Comparison of ENCODE assay signal across 8 cellular contexts in the genomic region with DNA sequence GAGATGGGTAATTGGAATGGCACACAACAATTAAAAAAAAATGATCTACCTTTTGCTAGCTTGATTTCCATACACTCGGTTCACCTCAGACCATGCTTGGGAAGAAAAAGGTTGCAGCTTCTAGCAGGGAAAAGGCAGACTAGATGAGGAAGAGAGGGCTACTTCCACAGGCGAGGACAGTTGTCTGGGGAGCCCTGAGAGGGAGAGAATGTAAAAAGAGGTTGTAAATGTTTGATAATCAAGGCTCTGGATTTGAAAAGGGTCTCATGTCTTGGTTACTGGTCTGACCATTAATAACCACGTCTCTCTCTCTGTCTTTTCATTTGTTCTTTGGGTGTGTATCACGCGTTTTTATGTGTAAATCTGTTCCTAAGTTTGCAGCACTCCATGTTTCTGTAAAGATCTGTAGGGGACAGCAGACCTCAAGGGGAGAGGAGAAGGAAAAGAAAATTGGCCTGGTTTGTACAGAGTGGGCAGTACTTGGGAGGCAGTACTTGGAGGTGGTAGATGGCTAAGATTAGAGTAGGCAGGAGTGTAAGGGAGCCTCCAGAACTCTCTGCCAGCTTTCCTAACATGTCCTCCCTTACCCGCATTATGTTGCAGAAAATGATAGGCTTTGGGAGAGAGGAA. TPM values are rescaled to one million over a fixed set of nuclear protein-coding genes. Genes with fewer than 3 reads are reported as not detected.
DNase-seq lines count a peak whose midpoint lies in the region; ATAC-seq, FAIRE-seq and TF ChIP-seq lines count a peak whose summit lies in the region.

No MANE protein-coding gene starts in this region.

- H3K4me3 Mint-ChIP-seq in naive thymus-derived CD4-positive, alpha-beta T cell, result peak overlapping the region; percentile 83 to 99 (median 96)

- peaks cover 2 to 3% of the 10 kb centered on the region in 2 donors for H3K4me1 ChIP-seq in naive thymus-derived CD4-positive, alpha-beta T cell (ENCODE audit: control insufficient read depth in 2 of 2, insufficient read depth in 2 of 2, low read length in 2 of 2)

- FAIRE-seq in D721Med (lab: Jason Lieb, UNC), result no peak

- peaks cover 0 to 3% (median 0%) of the 10 kb centered on the region in 11 donors for H3K9me3 Mint-ChIP-seq in naive thymus-derived CD4-positive, alpha-beta T cell

- H3K27ac ChIP-seq in epithelial cell of prostate, result peak overlapping the region; percentile 45
- H3K27ac ChIP-seq in naive thymus-derived CD4-positive, alpha-beta T cell (ENCODE audit: low read depth, low read length), result peak overlapping the region; percentile 79

- TF ChIP-seq CTCF in D721Med (IDR thresholded peaks at IDR 0.05; ENCODE audit: insufficient read depth, missing control alignments), result no peak

- DNase-seq in NCI-H2107 treated with DMSO at 0.1 percent for 48 hours (lab: John Stamatoyannopoulos, UW; ENCODE audit: unreplicated experiment) (peak; percentile 8), NCI-H2107 (lab: John Stamatoyannopoulos, UW) (no peak), RPMI7951 (ENCODE audit: low read depth) (peak; percentile 22), epithelial cell of prostate (ENCODE audit: low read depth, low spot score) (no peak), D721Med (ENCODE audit: insufficient read length, low spot score) (no peak)
- peak in 1 of 9 donors; percentile 3 for DNase-seq in naive thymus-derived CD4-positive, alpha-beta T cell

- ATAC-seq in HG02759 (IDR thresholded peaks at IDR 0.05; ENCODE audit: unreplicated experiment), result peak; percentile 12
- peak; percentile 12 for ATAC-seq in naive thymus-derived CD4-positive, alpha-beta T cell
- ATAC-seq in GM18858 (IDR thresholded peaks at IDR 0.05; ENCODE audit: unreplicated experiment), result no peak

- H3K36me3 ChIP-seq in naive thymus-derived CD4-positive, alpha-beta T cell (ENCODE audit: control insufficient read depth in 2 of 3, insufficient read depth in 3 of 3, low read length in 3 of 3), result peaks cover 0 to 5% (median 0%) of the 10 kb centered on the region in 3 experiments

- peaks cover 0 to 16% (median 10%) of the 10 kb centered on the region in 5 donors for H3K36me3 Mint-ChIP-seq in naive thymus-derived CD4-positive, alpha-beta T cell

- peak overlapping the region; percentile 98 for H3K4me3 ChIP-seq in naive thymus-derived CD4-positive, alpha-beta T cell (ENCODE audit: low read length)

- CTCF ChIA-PET in naive thymus-derived CD4-positive, alpha-beta T cell (lab: Charles Lee), result no interaction called here

- no peaks in the 10 kb centered on the region for H3K9me3 ChIP-seq in naive thymus-derived CD4-positive, alpha-beta T cell (ENCODE audit: control insufficient read depth in 2 of 3, low read length in 3 of 3)

- H3K27me3 ChIP-seq in naive thymus-derived CD4-positive, alpha-beta T cell (ENCODE audit: control insufficient read depth in 2 of 2, insufficient read depth in 2 of 2, low read length in 2 of 2), result no peaks in the 10 kb centered on the region

- POLR2A ChIA-PET in naive thymus-derived CD4-positive, alpha-beta T cell (lab: Charles Lee), result interaction anchor here (1.3 to 3.1 kb wide), 3 partner anchors 51 to 117 kb away, joined by 4 to 22 read pairs (median 5); a partner anchor contains a TSS

- H3K4me1 Mint-ChIP-seq in naive thymus-derived CD4-positive, alpha-beta T cell, result peaks cover 0 to 57% (median 39%) of the 10 kb centered on the region in 7 donors

- H3K27ac Mint-ChIP-seq in naive thymus-derived CD4-positive, alpha-beta T cell, result peak overlapping the region; percentile 92 to 99 (median 97)

- intact Hi-C loops in naive thymus-derived CD4-positive, alpha-beta T cell (cut with micrococcal nuclease), result loop anchor here (1.0 to 5.0 kb wide), 11 partner anchors 51 to 1773 kb away; a partner anchor contains a TSS

- H3K27me3 Mint-ChIP-seq in naive thymus-derived CD4-positive, alpha-beta T cell, result no peaks in the 10 kb centered on the region

RNA-seq across cellular contexts. Expression of a gene that starts 0.8 kb away (rescaled TPM):
- total RNA-seq in RPMI7951 (2014; rRNA removed; shearing (Covaris generic)), result 9.1 and 12.1 TPM in 2 replicates
- total RNA-seq in naive thymus-derived CD4-positive, alpha-beta T cell, result 10 to 100 TPM in 3 of 5 experiments, 1 to 10 TPM in 2; 8.2 to 13.1 (median 12.3) TPM
- 10 to 100 TPM; 13.0 to 14.6 TPM for polyA plus RNA-seq in naive thymus-derived CD4-positive, alpha-beta T cell

RNA-seq across cellular contexts. Expression of a gene that starts 51.2 kb away (rescaled TPM):
- total RNA-seq in RPMI7951 (2014; rRNA removed; shearing (Covaris generic)), result 0.20 and 0.36 TPM in 2 replicates
- total RNA-seq in naive thymus-derived CD4-positive, alpha-beta T cell, result 10 to 100 TPM in 4 of 5 experiments, under 1 TPM in 1; 0.77 to 76.7 (median 70.4) TPM
- 10 to 100 TPM in 1 of 2 donors, 1 to 10 TPM in 1; 9.6 to 22.4 TPM for polyA plus RNA-seq in naive thymus-derived CD4-positive, alpha-beta T cell

Comparison
In these comparisons a context has a peak if more than half of its experiments do, and no peak if none do; other contexts are left out.
1. DNase-seq: peak in NCI-H2107 treated with DMSO at 0.1 percent for 48 hours (single experiment) and RPMI7951 (single experiment); none in NCI-H2107 (single experiment), epithelial cell of prostate (single experiment) and D721Med (single experiment).